14 cellular contexts compared by ENCODE assay signal in genomic region chr18:54330768-54331548, GRCh38. TPM values are rescaled to one million over a fixed set of nuclear protein-coding genes. Genes with fewer than 3 reads are reported as not detected.
A peak's percentile ranks its signal among the peaks of the same experiment; 100 is the strongest.
DNase-seq lines count a peak whose midpoint lies in the region; ATAC-seq, FAIRE-seq and TF ChIP-seq lines count a peak whose summit lies in the region.
"Had no signal": no experiment of that assay in that cellular context is flagged by ENCODE, and none has a peak within 500 bp of the region (broad histone marks: within the 10 kb centered on the region; RNA-seq: fewer than 3 reads in every experiment).

No MANE protein-coding gene starts in this region.

- peak overlapping the region; percentile 36 for H2AFZ ChIP-seq in ACC112 (ENCODE audit: low read length, unreplicated experiment)
- H2AFZ ChIP-seq in OCI-LY3 (ENCODE audit: low read depth, low read length) = peak overlapping the region; percentile 54

- ATAC-seq in GM19438 (IDR thresholded peaks at IDR 0.05; ENCODE audit: low read depth, unreplicated experiment) = peak; percentile 78
- ATAC-seq in right lobe of liver = no peak
- ATAC-seq: left colon had no signal

- H3K4me3 ChIP-seq in ACC112 (ENCODE audit: low read depth, low read length) = no peak overlapping the region
- peak overlapping the region; percentile 69 for H3K4me3 ChIP-seq in OCI-LY3 (ENCODE audit: low read length)
- H3K4me3 ChIP-seq in fibroblast of mammary gland (ENCODE audit: control insufficient read depth, low read depth, low read length) = no peak overlapping the region
- H3K4me3 ChIP-seq in right lobe of liver = no peak overlapping the region
- no peak overlapping the region for H3K4me3 ChIP-seq in kidney (ENCODE audit: low read length in 2 of 2)
- H3K4me3 ChIP-seq: suprapubic skin had no signal

- peak overlapping the region; percentile 89 for H3K4me2 ChIP-seq in OCI-LY3 (ENCODE audit: low read length)

- no peaks in the 10 kb centered on the region for H3K4me1 ChIP-seq in ACC112 (ENCODE audit: control insufficient read depth, insufficient read depth, low read length, unreplicated experiment)
- peaks cover 47% of the 10 kb centered on the region for H3K4me1 ChIP-seq in OCI-LY3 (ENCODE audit: low read length)
- H3K4me1 ChIP-seq in right lobe of liver = peaks cover 0 to 10% (median 0%) of the 10 kb centered on the region in 4 donors
- no peaks in the 10 kb centered on the region for H3K4me1 ChIP-seq in kidney (ENCODE audit: control insufficient read depth in 1 of 2, insufficient read depth in 1 of 2, low read depth in 1 of 2, low read length in 2 of 2)
- H3K4me1 ChIP-seq: suprapubic skin had no signal

- WGBS in right lobe of liver (ENCODE audit: insufficient coverage, low coverage, low lambda C conversion rate, missing lambda C conversion rate) = 53% methylated on average over 6 of the region's 6 CpGs

- H3K27ac ChIP-seq in ACC112 (ENCODE audit: low read depth, low read length) = no peak overlapping the region
- H3K27ac ChIP-seq in OCI-LY3 (ENCODE audit: low read length) = peak overlapping the region; percentile 59
- H3K27ac ChIP-seq in right lobe of liver = no peak overlapping the region
- no peak overlapping the region for H3K27ac ChIP-seq in kidney (ENCODE audit: low read depth in 2 of 2, low read length in 2 of 2)
- H3K27ac ChIP-seq: suprapubic skin had no signal

- H3K27me3 ChIP-seq in ACC112 (ENCODE audit: insufficient read depth, low read length) = no peaks in the 10 kb centered on the region
- no peaks in the 10 kb centered on the region for H3K27me3 ChIP-seq in OCI-LY3 (ENCODE audit: low read depth, low read length)
- no peaks in the 10 kb centered on the region for H3K27me3 ChIP-seq in right lobe of liver
- H3K27me3 ChIP-seq: suprapubic skin had no signal

- TF ChIP-seq POLR2A in right lobe of liver (IDR thresholded peaks at IDR 0.05) = no peak

- H3K79me2 ChIP-seq in ACC112 (ENCODE audit: control insufficient read depth, insufficient read depth, low read length, unreplicated experiment) = no peaks in the 10 kb centered on the region
- H3K79me2 ChIP-seq in OCI-LY3 (ENCODE audit: low read length) = no peaks in the 10 kb centered on the region

- TF ChIP-seq CTCF in OCI-LY3 (IDR thresholded peaks at IDR 0.05; ENCODE audit: low read depth, low read length) = peak; percentile 83
- peak; percentile 5 for TF ChIP-seq CTCF in fibroblast of mammary gland (conservative IDR thresholded peaks at IDR 0.05; ENCODE audit: control insufficient read depth, insufficient read depth, low read depth, low read length)
- peak in 1 of 4 donors; percentile 18 for TF ChIP-seq CTCF in right lobe of liver (IDR thresholded peaks at IDR 0.05)
- TF ChIP-seq CTCF in kidney (IDR thresholded peaks at IDR 0.05; ENCODE audit: borderline replicate concordance, extremely low read depth, insufficient read depth) = no peak

- peak overlapping the region; percentile 32 for H3K9ac ChIP-seq in OCI-LY3 (ENCODE audit: low read length)
- no peak overlapping the region for H3K9ac ChIP-seq in kidney (ENCODE audit: low read length in 2 of 2)

- DNase-seq in fibroblast of mammary gland (ENCODE audit: low read depth) (no peak), NCI-H526 (lab: John Stamatoyannopoulos, UW) (no peak), right lobe of liver (no peak), kidney (no peak), NCI-H1092 treated with DMSO at 0.1 percent for 48 hours (lab: John Stamatoyannopoulos, UW) (no peak)
- DNase-seq: activated CD4-positive, alpha-beta T cell treated with anti-CD3 and anti-CD28 coated beads for 1 hour; C1 segment of cervical spinal cord; left colon; SW 1271 had no signal

- no peak for FAIRE-seq in kidney (lab: Jason Lieb, UNC)

- intact Hi-C loops in right lobe of liver (cut with DNase I) = no loop called here
- intact Hi-C loops in kidney (cut with DNase I) = no loop called here

- no peaks in the 10 kb centered on the region for H4K20me1 ChIP-seq in OCI-LY3 (ENCODE audit: insufficient read depth, low read length)

- H3K36me3 ChIP-seq in ACC112 (ENCODE audit: insufficient read depth, low read length) (no peaks in the 10 kb centered on the region), OCI-LY3 (replicated peaks; ENCODE audit: low read depth, low read length) (no peaks in the 10 kb centered on the region), right lobe of liver (no peaks in the 10 kb centered on the region), kidney (ENCODE audit: control insufficient read depth in 1 of 2, insufficient read depth in 2 of 2, low read length in 2 of 2) (no peaks in the 10 kb centered on the region)
- H3K36me3 ChIP-seq: suprapubic skin had no signal

- H3K9me3 ChIP-seq in OCI-LY3 (ENCODE audit: insufficient read depth, low read length) (no peaks in the 10 kb centered on the region), right lobe of liver (no peaks in the 10 kb centered on the region), kidney (ENCODE audit: control insufficient read depth in 1 of 2, low read length in 2 of 2) (no peaks in the 10 kb centered on the region)
- H3K9me3 ChIP-seq: suprapubic skin had no signal

RNA-seq across cellular contexts. Expression of gene STARD6, which starts 26.7 kb away (rescaled TPM):
- total RNA-seq in right lobe of liver (not detected), kidney (0.19 TPM)
- not detected for polyA plus RNA-seq in kidney (ENCODE audit: insufficient read depth, low read depth, low replicate concordance)
- total RNA-seq: left colon, progenitor cell of endocrine pancreas, suprapubic skin had no signal

RNA-seq across cellular contexts. Expression of gene C18orf54, which starts 26.7 kb away (rescaled TPM):
- under 1 TPM; 0.12 to 0.55 (median 0.33) TPM for total RNA-seq in right lobe of liver
- total RNA-seq in kidney = 3.1 TPM
- 0.65 TPM for polyA plus RNA-seq in kidney (ENCODE audit: insufficient read depth, low read depth, low replicate concordance)
